In genomic region chr21:42113926-42114409, GRCh38 we compare ENCODE assay signal across 15 cellular contexts. TPM values are rescaled to one million over a fixed set of nuclear protein-coding genes. Genes with fewer than 3 reads are reported as not detected.
DNase-seq lines count a peak whose midpoint lies in the region; ATAC-seq, FAIRE-seq and TF ChIP-seq lines count a peak whose summit lies in the region.
"Had no signal": no experiment of that assay in that cellular context is flagged by ENCODE, and none has a peak within 500 bp of the region (broad histone marks: within the 10 kb centered on the region; RNA-seq: fewer than 3 reads in every experiment).

No MANE protein-coding gene starts in this region.

- H2AFZ ChIP-seq in keratinocyte (ENCODE audit: control insufficient read depth, low read length) (peak overlapping the region; percentile 47), H9 (ENCODE audit: low read length) (no peak overlapping the region)

- H2BK120ac ChIP-seq in H9 (ENCODE audit: low read depth, low read length, poor library complexity, severe bottlenecking) = no peak overlapping the region

- H3K27ac ChIP-seq in RWPE2 (ENCODE audit: poor library complexity, severe bottlenecking) = no peak overlapping the region
- H3K27ac ChIP-seq in keratinocyte (ENCODE audit: control insufficient read depth, insufficient read depth, low read length) = no peak overlapping the region
- H3K27ac ChIP-seq in H9 (ENCODE audit: insufficient read length, low read depth, low read length) = no peak overlapping the region
- H3K27ac ChIP-seq: sigmoid colon had no signal

- peaks cover 7% of the 10 kb centered on the region for H3K27me3 ChIP-seq in RWPE2 (ENCODE audit: insufficient read depth, poor library complexity, severe bottlenecking)
- H3K27me3 ChIP-seq in keratinocyte (ENCODE audit: control insufficient read depth, extremely low read depth, insufficient read depth, low read length) = peaks cover 20% of the 10 kb centered on the region
- no peaks in the 10 kb centered on the region for H3K27me3 ChIP-seq in H9 (ENCODE audit: insufficient read depth, low read length)

- H3K18ac ChIP-seq in H9 (ENCODE audit: insufficient read length, low read depth, low read length) = no peak overlapping the region

- H2BK5ac ChIP-seq in H9 (ENCODE audit: insufficient read length, low read length) = no peak overlapping the region

- no peak overlapping the region for H3K4me3 ChIP-seq in AG09309 (ENCODE audit: control insufficient read depth, low read depth, low read length)
- no peak overlapping the region for H3K4me3 ChIP-seq in RWPE2 (ENCODE audit: severe bottlenecking)
- peak overlapping the region in 1 of 3 experiments; percentile 13 for H3K4me3 ChIP-seq in keratinocyte (ENCODE audit: control insufficient read depth in 2 of 3, extremely low read depth in 1 of 3, insufficient read depth in 2 of 3, low read depth in 1 of 3, low read length in 3 of 3)
- H3K4me3 ChIP-seq: sigmoid colon, upper lobe of left lung had no signal

- H3K9me3 Mint-ChIP-seq in HFFc6 = no peaks in the 10 kb centered on the region
- H3K9me3 Mint-ChIP-seq in H9 = no peaks in the 10 kb centered on the region; a peak in 1 of 5 replicates
- H3K9me3 Mint-ChIP-seq: CD8-positive, alpha-beta memory T cell had no signal

- no peaks in the 10 kb centered on the region for H3K79me1 ChIP-seq in H9 (ENCODE audit: insufficient read depth, low read depth, low read length, poor library complexity, severe bottlenecking)

- no peak overlapping the region for H4K8ac ChIP-seq in H9 (replicated peaks; ENCODE audit: insufficient read length, low read depth, low read length)

- no peak overlapping the region for H3K56ac ChIP-seq in H9 (ENCODE audit: insufficient read length, low read depth, low read length)

- no peak overlapping the region for H2BK15ac ChIP-seq in H9 (ENCODE audit: low read depth, low read length)

- H3K4ac ChIP-seq in H9 (ENCODE audit: low read depth, low read length) = no peak overlapping the region

- H3K4me1 Mint-ChIP-seq in HFFc6 (ENCODE audit: low read depth) = peaks cover 20% of the 10 kb centered on the region
- H3K4me1 Mint-ChIP-seq in H9 = peaks cover 2 to 5% of the 10 kb centered on the region in 2 experiments

- TF ChIP-seq CTCF in AG09309 (IDR thresholded peaks at IDR 0.05; ENCODE audit: control insufficient read depth, insufficient read depth, low read depth, low read length, missing control alignments) (peak; percentile 27), HFFc6 (IDR thresholded peaks at IDR 0.05) (peak; percentile 68), RWPE2 (IDR thresholded peaks at IDR 0.05; ENCODE audit: poor library complexity, severe bottlenecking) (peak; percentile 23), keratinocyte (optimal IDR thresholded peaks at IDR 0.05 in 1 of 3, IDR thresholded peaks at IDR 0.05 in 1 of 3, conservative IDR thresholded peaks at IDR 0.05 in 1 of 3; ENCODE audit: extremely low read depth in 1 of 3, insufficient read depth in 2 of 3, low read length in 3 of 3) (peak in 2 of 3 experiments; percentile 31 to 52), H9 (conservative IDR thresholded peaks at IDR 0.05) (no peak)

- no peak overlapping the region for H3K23ac ChIP-seq in H9 (ENCODE audit: insufficient read length, low read depth, low read length)

- H3K27me3 Mint-ChIP-seq in HFFc6 (ENCODE audit: insufficient read depth) (peaks cover 22% of the 10 kb centered on the region), H9 (ENCODE audit: low read depth) (peaks cover 16% of the 10 kb centered on the region)

- no peak overlapping the region for H3T11ph ChIP-seq in H9 (ENCODE audit: low read length)

- H3K79me2 ChIP-seq in keratinocyte (ENCODE audit: control insufficient read depth, insufficient read depth, low read length) (no peaks in the 10 kb centered on the region), H9 (ENCODE audit: insufficient read depth, low read length) (no peaks in the 10 kb centered on the region)

- H4K5ac ChIP-seq in H9 (ENCODE audit: insufficient read length, low read depth, low read length) = no peak overlapping the region

- DNase-seq in AG09309 (ENCODE audit: low read depth) (no peak), HFFc6 (peak; percentile 73), RWPE2 (ENCODE audit: low spot score) (no peak), keratinocyte (ENCODE audit: low read depth, low spot score) (no peak), H9 (no peak), retina (no peak), UCSD-AML1 (lab: John Stamatoyannopoulos, UW; ENCODE audit: unreplicated experiment) (no peak)
- DNase-seq: CD8-positive, alpha-beta memory T cell; effector memory CD4-positive, alpha-beta T cell; NCI-H748 treated with DMSO at 0.1 percent for 48 hours; sigmoid colon; T-helper 9 cell; upper lobe of left lung had no signal

- peak; percentile 38; the same call in 1 of the 3 replicates for ATAC-seq in RWPE2 (ENCODE audit: low read depth)
- ATAC-seq in GM18520 (IDR thresholded peaks at IDR 0.05; ENCODE audit: unreplicated experiment) = no peak

- no peak overlapping the region for H4K91ac ChIP-seq in H9 (ENCODE audit: insufficient read length, low read depth, low read length)

- H3K36me3 Mint-ChIP-seq in HFFc6 (ENCODE audit: low read depth) (no peaks in the 10 kb centered on the region), H9 (ENCODE audit: insufficient read depth in 1 of 3, low read depth in 3 of 3) (no peaks in the 10 kb centered on the region; a peak in 1 of 7 replicates)
- H3K36me3 Mint-ChIP-seq: CD8-positive, alpha-beta memory T cell had no signal

- H3K27ac Mint-ChIP-seq in HFFc6 = no peak overlapping the region
- no peak overlapping the region for H3K27ac Mint-ChIP-seq in H9
- H3K27ac Mint-ChIP-seq: CD8-positive, alpha-beta memory T cell had no signal

- no peak overlapping the region for H3K14ac ChIP-seq in H9 (ENCODE audit: insufficient read depth, low read length)

- WGBS in H9 (ENCODE audit: extremely low coverage, insufficient read length, low lambda C conversion rate) = no CpG with 5 or more reads among the region's 13 CpGs

- H3K36me3 ChIP-seq in RWPE2 (ENCODE audit: low read depth) = no peaks in the 10 kb centered on the region
- no peaks in the 10 kb centered on the region for H3K36me3 ChIP-seq in keratinocyte (ENCODE audit: control insufficient read depth in 2 of 2, extremely low read depth in 1 of 2, insufficient read depth in 2 of 2, low read length in 2 of 2)
- H3K36me3 ChIP-seq: sigmoid colon, upper lobe of left lung had no signal

- H4K20me1 ChIP-seq in keratinocyte (ENCODE audit: control insufficient read depth, extremely low read depth, insufficient read depth, low read length) (no peaks in the 10 kb centered on the region), H9 (ENCODE audit: control insufficient read depth, insufficient read depth, insufficient read length) (no peaks in the 10 kb centered on the region)

- H3K9ac ChIP-seq in keratinocyte (ENCODE audit: control insufficient read depth, extremely low read depth, insufficient read depth, low read length) (no peak overlapping the region), H9 (ENCODE audit: extremely low read depth, insufficient read length, low read length) (no peak overlapping the region)

- no peak for FAIRE-seq in keratinocyte (lab: Jason Lieb, UNC)
- FAIRE-seq: GM19239 had no signal

- dilution Hi-C loops in keratinocyte (cut with MboI; ENCODE audit: extremely low pct_ligation_motif_present, low sequenced_read_pairs) = no loop called here

- no peaks in the 10 kb centered on the region for H3K9me1 ChIP-seq in keratinocyte (ENCODE audit: control insufficient read depth, extremely low read depth, insufficient read depth, low read length)

- H3K23me2 ChIP-seq in H9 (ENCODE audit: insufficient read length, low read depth, low read length, poor library complexity, severe bottlenecking) = no peaks in the 10 kb centered on the region

- H2BK12ac ChIP-seq in H9 (ENCODE audit: insufficient read length, low read depth, low read length) = no peak overlapping the region

- H3K4me2 ChIP-seq in keratinocyte (ENCODE audit: control insufficient read depth, extremely low read depth, insufficient read depth, low read depth, low read length) (peak overlapping the region; percentile 15), H9 (ENCODE audit: insufficient read depth, insufficient read length, low read length) (no peak overlapping the region)

- H3K9me3 ChIP-seq in RWPE2 (ENCODE audit: severe bottlenecking) = no peaks in the 10 kb centered on the region
- H3K9me3 ChIP-seq in keratinocyte (ENCODE audit: control insufficient read depth, low read depth, low read length) = no peaks in the 10 kb centered on the region
- no peaks in the 10 kb centered on the region for H3K9me3 ChIP-seq in H9 (ENCODE audit: control insufficient read depth, low read depth, low read length)
- H3K9me3 ChIP-seq: sigmoid colon, upper lobe of left lung had no signal

- peak overlapping the region; percentile 8; the same call in 1 of the 2 replicates for H3K4me3 Mint-ChIP-seq in HFFc6
- no peak overlapping the region for H3K4me3 Mint-ChIP-seq in H9
- H3K4me3 Mint-ChIP-seq: CD8-positive, alpha-beta memory T cell had no signal

- no peak overlapping the region for H2BK20ac ChIP-seq in H9 (ENCODE audit: low read depth, low read length, poor library complexity, severe bottlenecking)

- H2AK5ac ChIP-seq in H9 (ENCODE audit: insufficient read length, low read length) = no peak overlapping the region

- no peaks in the 10 kb centered on the region for H3K4me1 ChIP-seq in RWPE2 (ENCODE audit: insufficient read depth, poor library complexity, severe bottlenecking)
- H3K4me1 ChIP-seq in keratinocyte (ENCODE audit: control insufficient read depth, extremely low read depth, insufficient read depth, low read length) = peaks cover 13% of the 10 kb centered on the region
- H3K4me1 ChIP-seq in H9 (ENCODE audit: insufficient read depth, low read length) = no peaks in the 10 kb centered on the region

RNA-seq across cellular contexts. Expression of gene UMODL1, which starts 42.9 kb away (rescaled TPM):
- total RNA-seq in HFFc6 (2021; fragmentation: NEBNext Ultra II Directional; extraction: Animal tissue kit (Norgen Biotek cat#: 25700)) = not detected
- 0.03 TPM in 1 of 3 replicates, not detected in the others for polyA plus RNA-seq in keratinocyte
- not detected for polyA plus RNA-seq in keratinocyte (2011; ENCODE audit: low read depth)
- not detected in 2 replicates for polyA plus RNA-seq in keratinocyte (2011; cell fraction: cytosol; rRNA removed)
- polyA plus RNA-seq in keratinocyte (2011; cell fraction: nucleus; rRNA removed) = not detected in 2 replicates
- not detected in 2 replicates for polyA plus RNA-seq in keratinocyte (2012; ENCODE audit: low replicate concordance)
- not detected in 3 replicates for polyA minus RNA-seq in keratinocyte
- polyA minus RNA-seq in keratinocyte (2011; cell fraction: cytosol; rRNA and poly(A)+ RNA removed) = not detected
- polyA minus RNA-seq in keratinocyte (2011; cell fraction: nucleus; rRNA and poly(A)+ RNA removed) = not detected in 2 replicates
- not detected in 2 replicates for total RNA-seq in H9 (2021)
- total RNA-seq: sigmoid colon had no signal
- polyA plus RNA-seq: CD8-positive, alpha-beta memory T cell had no signal
